ENCODE assay signal across 9 cellular contexts in genomic region chr1:233613252-233614172, GRCh38. TPM values are rescaled to one million over a fixed set of nuclear protein-coding genes. Genes with fewer than 3 reads are reported as not detected.
DNase-seq lines count a peak whose midpoint lies in the region; ATAC-seq and TF ChIP-seq lines count a peak whose summit lies in the region.
"Had no signal": no experiment of that assay in that cellular context is flagged by ENCODE, and none has a peak within 500 bp of the region (broad histone marks: within the 10 kb centered on the region; RNA-seq: fewer than 3 reads in every experiment).

KCNK1 (plus strand) TSS chr1:233614106; CDS start chr1:233614172, 66 bp downstream.

- H3K4me1 Mint-ChIP-seq in activated CD4-positive, alpha-beta T cell treated with anti-CD3 and anti-CD28 coated beads for 36 hours = peaks cover 10% of the 10 kb centered on the region
- peaks cover 2% of the 10 kb centered on the region for H3K4me1 Mint-ChIP-seq in T-helper 17 cell
- H3K4me1 Mint-ChIP-seq in HFFc6 (ENCODE audit: low read depth) = no peaks in the 10 kb centered on the region
- H3K4me1 Mint-ChIP-seq: activated naive CD4-positive, alpha-beta T cell treated with anti-CD3 and anti-CD28 coated beads, Interleukin-2, amount 50 U/mL, for 24 hours had no signal

- POLR2A ChIA-PET in activated CD4-positive, alpha-beta T cell treated with anti-CD3 and anti-CD28 coated beads for 36 hours (lab: Charles Lee) = no interaction called here

- no peaks in the 10 kb centered on the region for H3K9me3 Mint-ChIP-seq in activated CD4-positive, alpha-beta T cell treated with anti-CD3 and anti-CD28 coated beads for 36 hours (ENCODE audit: low read depth)
- H3K9me3 Mint-ChIP-seq in HFFc6 = peaks cover 26% of the 10 kb centered on the region
- H3K9me3 Mint-ChIP-seq: activated naive CD4-positive, alpha-beta T cell treated with anti-CD3 and anti-CD28 coated beads, Interleukin-2, amount 50 U/mL, for 24 hours had no signal

- no peaks in the 10 kb centered on the region for H3K36me3 Mint-ChIP-seq in activated CD4-positive, alpha-beta T cell treated with anti-CD3 and anti-CD28 coated beads for 36 hours (ENCODE audit: low read depth)
- H3K36me3 Mint-ChIP-seq in T-helper 17 cell (ENCODE audit: low read depth) (peaks cover 6% of the 10 kb centered on the region), HFFc6 (ENCODE audit: low read depth) (no peaks in the 10 kb centered on the region)
- H3K36me3 Mint-ChIP-seq: activated naive CD4-positive, alpha-beta T cell treated with anti-CD3 and anti-CD28 coated beads, Interleukin-2, amount 50 U/mL, for 24 hours had no signal

- TF ChIP-seq CTCF in fibroblast of pulmonary artery (IDR thresholded peaks at IDR 0.05; ENCODE audit: low read length, missing control alignments) (no peak), HFFc6 (IDR thresholded peaks at IDR 0.05) (no peak)

- ATAC-seq in activated CD4-positive, alpha-beta T cell treated with anti-CD3 and anti-CD28 coated beads for 36 hours = peak; percentile 23
- ATAC-seq in HG03280 (IDR thresholded peaks at IDR 0.05; ENCODE audit: unreplicated experiment) (peak; percentile 34), T-helper 17 cell (no peak), GM18511 (IDR thresholded peaks at IDR 0.05; ENCODE audit: unreplicated experiment) (no peak)

- H3K27ac Mint-ChIP-seq in activated CD4-positive, alpha-beta T cell treated with anti-CD3 and anti-CD28 coated beads for 36 hours = peak within 1 kb of the TSS; percentile 53
- H3K27ac Mint-ChIP-seq in T-helper 17 cell = no peak within 1 kb of the TSS
- H3K27ac Mint-ChIP-seq in HFFc6 = no peak within 1 kb of the TSS
- H3K27ac Mint-ChIP-seq: activated naive CD4-positive, alpha-beta T cell treated with anti-CD3 and anti-CD28 coated beads, Interleukin-2, amount 50 U/mL, for 24 hours had no signal

- intact Hi-C loops in activated CD4-positive, alpha-beta T cell treated with anti-CD3 and anti-CD28 coated beads for 36 hours (cut with DNase I, micrococcal nuclease) = loop anchor here in 1 of 2 experiments (2.0 kb wide), 1 partner anchor 15 kb away; no protein-coding TSS in a partner anchor

- peaks cover 62% of the 10 kb centered on the region for H3K27me3 Mint-ChIP-seq in activated CD4-positive, alpha-beta T cell treated with anti-CD3 and anti-CD28 coated beads for 36 hours
- peaks cover 76% of the 10 kb centered on the region for H3K27me3 Mint-ChIP-seq in T-helper 17 cell
- no peaks in the 10 kb centered on the region; the same call in 1 of the 2 replicates for H3K27me3 Mint-ChIP-seq in HFFc6 (ENCODE audit: insufficient read depth)

- no peaks in the 10 kb centered on the region for H3K9me3 ChIP-seq in T-helper 17 cell (ENCODE audit: control insufficient read depth, low read length, poor library complexity, severe bottlenecking)

- peak; percentile 34 for DNase-seq in activated CD4-positive, alpha-beta T cell treated with anti-CD3 and anti-CD28 coated beads for 36 hours
- no peak for DNase-seq in activated CD4-positive, alpha-beta T cell treated with anti-CD3 and anti-CD28 coated beads for 1 hour
- DNase-seq in T-helper 17 cell (no peak), fibroblast of pulmonary artery (ENCODE audit: low read depth) (peak; percentile 89), non-pigmented ciliary epithelial cell (ENCODE audit: low read depth) (peak; percentile 71), HFFc6 (no peak)

- peak within 1 kb of the TSS; percentile 55 for H3K4me3 Mint-ChIP-seq in activated CD4-positive, alpha-beta T cell treated with anti-CD3 and anti-CD28 coated beads for 36 hours
- H3K4me3 Mint-ChIP-seq in T-helper 17 cell = peak within 1 kb of the TSS; percentile 70
- no peak within 1 kb of the TSS for H3K4me3 Mint-ChIP-seq in HFFc6
- H3K4me3 Mint-ChIP-seq: activated naive CD4-positive, alpha-beta T cell treated with anti-CD3 and anti-CD28 coated beads, Interleukin-2, amount 50 U/mL, for 24 hours had no signal

- H3K4me3 ChIP-seq in fibroblast of pulmonary artery (replicated peaks; ENCODE audit: low read depth, low read length) = peak within 1 kb of the TSS; percentile 67

- CTCF ChIA-PET in activated CD4-positive, alpha-beta T cell treated with anti-CD3 and anti-CD28 coated beads for 36 hours (lab: Charles Lee) = interaction anchor here (0.7 kb wide), 1 partner anchor 60 kb away, joined by 3 read pairs; no protein-coding TSS in a partner anchor

RNA-seq across cellular contexts. Expression of gene KCNK1, which starts in this region (rescaled TPM):
- 1 to 10 TPM in 1 of 2 experiments, under 1 TPM in 1; 0.91 to 1.1 TPM for total RNA-seq in activated CD4-positive, alpha-beta T cell treated with anti-CD3 and anti-CD28 coated beads for 36 hours
- total RNA-seq in T-helper 17 cell = under 1 TPM in 1 of 2 donors, not detected in 1; 0.73 TPM
- not detected for total RNA-seq in HFFc6 (2021; fragmentation: NEBNext Ultra II Directional; extraction: Animal tissue kit (Norgen Biotek cat#: 25700))

Comparison
In these comparisons a context has a peak if more than half of its experiments do, and no peak if none do; other contexts are left out.
1. DNase-seq: peak in activated CD4-positive, alpha-beta T cell treated with anti-CD3 and anti-CD28 coated beads for 36 hours (single experiment), fibroblast of pulmonary artery (single experiment) and non-pigmented ciliary epithelial cell (single experiment); none in activated CD4-positive, alpha-beta T cell treated with anti-CD3 and anti-CD28 coated beads for 1 hour (single experiment), T-helper 17 cell (0 of 3) and HFFc6 (single experiment).
2. ATAC-seq: peak in activated CD4-positive, alpha-beta T cell treated with anti-CD3 and anti-CD28 coated beads for 36 hours (single experiment) and HG03280 (single experiment); none in T-helper 17 cell (single experiment) and GM18511 (single experiment).